In genomic region chr1:215845224-215845902, GRCh38 we compare ENCODE assay signal across 16 cellular contexts.
A peak's percentile ranks its signal among the peaks of the same experiment; 100 is the strongest.
DNase-seq lines count a peak whose midpoint lies in the region; ATAC-seq, FAIRE-seq and TF ChIP-seq lines count a peak whose summit lies in the region.
"Had no signal": no experiment of that assay in that cellular context is flagged by ENCODE, and none has a peak within 500 bp of the region (broad histone marks: within the 10 kb centered on the region; RNA-seq: fewer than 3 reads in every experiment).

No MANE protein-coding gene starts in this region.

- H3K27me3 ChIP-seq in breast epithelium: no peaks in the 10 kb centered on the region
- no peaks in the 10 kb centered on the region for H3K27me3 ChIP-seq in foreskin keratinocyte
- H3K27me3 ChIP-seq: neural progenitor cell had no signal

- H3K36me3 Mint-ChIP-seq in MCF 10A (ENCODE audit: insufficient read depth, unreplicated experiment): no peaks in the 10 kb centered on the region
- H3K36me3 Mint-ChIP-seq: neural progenitor cell; stimulated activated naive B cell treated with anti-CD40 and anti-IgM and Interleukin-4, amounts not matched to agents 10 μg/mL and 1 μg/mL and 100 μg/mL, for 72 hours had no signal

- intact Hi-C loops in MCF 10A (cut with micrococcal nuclease): no loop called here
- intact Hi-C loops in breast epithelium (cut with DNase I; ENCODE audit: low total_unique reads): no loop called here

- no peak for TF ChIP-seq POLR2A in breast epithelium (IDR thresholded peaks at IDR 0.05)

- peaks cover 30% of the 10 kb centered on the region for H3K27me3 Mint-ChIP-seq in MCF 10A (ENCODE audit: insufficient read depth, unreplicated experiment)
- H3K27me3 Mint-ChIP-seq: B cell; stimulated activated naive B cell treated with anti-CD40 and anti-IgM and Interleukin-4, amounts not matched to agents 10 μg/mL and 1 μg/mL and 100 μg/mL, for 72 hours had no signal

- no peak overlapping the region for H3K27ac Mint-ChIP-seq in MCF 10A (ENCODE audit: low read depth, unreplicated experiment)
- H3K27ac Mint-ChIP-seq: B cell; neural progenitor cell; stimulated activated naive B cell treated with anti-CD40 and anti-IgM and Interleukin-4, amounts not matched to agents 10 μg/mL and 1 μg/mL and 100 μg/mL, for 72 hours had no signal

- BruUV-seq in MCF 10A (replicated peaks; lab: Mats Ljungman, UMichigan): no TSS peak

- DNase-seq in MCF 10A (ENCODE audit: unreplicated experiment): peak; percentile 62
- no peak for DNase-seq in breast epithelium (ENCODE audit: low spot score in 2 of 2)
- peak; percentile 8 for DNase-seq in SW480 (ENCODE audit: low spot score)
- DNase-seq in foreskin keratinocyte: peak in 1 of 2 donors; percentile 56
- peak; percentile 57 for DNase-seq in urothelium cell line (ENCODE audit: low spot score)
- DNase-seq in T-helper 9 cell: no peak
- DNase-seq: activated CD4-positive, alpha-beta T cell treated with anti-CD3 and anti-CD28 coated beads, Interleukin-2, amount 50 U/mL, for 48 hours; activated naive CD4-positive, alpha-beta T cell treated with anti-CD3 and anti-CD28 coated beads, Interleukin-2, amount 50 U/mL, for 16 hours; effector CD8-positive, alpha-beta T cell; NCI-H748 treated with DMSO at 0.1 percent for 48 hours; stimulated activated naive B cell treated with anti-CD40 and anti-IgM and Interleukin-4, amounts not matched to agents 10 μg/mL and 1 μg/mL and 100 μg/mL, for 72 hours had no signal

- no peaks in the 10 kb centered on the region for H3K9me3 Mint-ChIP-seq in MCF 10A (ENCODE audit: unreplicated experiment)

- H3K4me1 Mint-ChIP-seq in MCF 10A (ENCODE audit: insufficient read depth, unreplicated experiment): no peaks in the 10 kb centered on the region
- H3K4me1 Mint-ChIP-seq: B cell; neural progenitor cell; stimulated activated naive B cell treated with anti-CD40 and anti-IgM and Interleukin-4, amounts not matched to agents 10 μg/mL and 1 μg/mL and 100 μg/mL, for 72 hours had no signal

- ATAC-seq in foreskin keratinocyte: peak; percentile 84
- no peak for ATAC-seq in HG03175 (IDR thresholded peaks at IDR 0.05; ENCODE audit: unreplicated experiment)
- no peak for ATAC-seq in GM18517 (IDR thresholded peaks at IDR 0.05; ENCODE audit: unreplicated experiment)
- ATAC-seq: stimulated activated naive B cell treated with anti-CD40 and anti-IgM and Interleukin-4, amounts not matched to agents 10 μg/mL and 1 μg/mL and 100 μg/mL, for 72 hours had no signal

- H3K9me3 ChIP-seq in breast epithelium: peaks cover 0 to 5% of the 10 kb centered on the region in 2 donors

- no peak overlapping the region for H3K4me3 Mint-ChIP-seq in MCF 10A (ENCODE audit: unreplicated experiment)
- H3K4me3 Mint-ChIP-seq: B cell; neural progenitor cell; stimulated activated naive B cell treated with anti-CD40 and anti-IgM and Interleukin-4, amounts not matched to agents 10 μg/mL and 1 μg/mL and 100 μg/mL, for 72 hours had no signal

- H3K27ac ChIP-seq in breast epithelium (no peak overlapping the region), foreskin keratinocyte (no peak overlapping the region)
- H3K27ac ChIP-seq: neural progenitor cell had no signal

- CTCF ChIA-PET in MCF 10A (lab: Yijun Ruan, JAX): interaction anchor here (0.5 to 1.0 kb wide), 2 partner anchors 7 to 61 kb away, joined by 3 to 4 read pairs; no protein-coding TSS in a partner anchor

- TF ChIP-seq CTCF in MCF 10A (IDR thresholded peaks at IDR 0.05; ENCODE audit: unreplicated experiment): no peak
- no peak for TF ChIP-seq CTCF in breast epithelium (IDR thresholded peaks at IDR 0.05)
- no peak for TF ChIP-seq CTCF in foreskin keratinocyte (conservative IDR thresholded peaks at IDR 0.05)

- H3K4me1 ChIP-seq in breast epithelium (no peaks in the 10 kb centered on the region), foreskin keratinocyte (no peaks in the 10 kb centered on the region)
- H3K4me1 ChIP-seq: neural progenitor cell had no signal

- POLR2A ChIA-PET in MCF 10A (lab: Yijun Ruan, JAX): no interaction called here

- H3K36me3 ChIP-seq in breast epithelium: no peaks in the 10 kb centered on the region
- H3K36me3 ChIP-seq: neural progenitor cell had no signal

- no peak overlapping the region for H3K4me3 ChIP-seq in breast epithelium
- H3K4me3 ChIP-seq: neural progenitor cell had no signal

- FAIRE-seq in urothelium cell line (lab: Jason Lieb, UNC): no peak
- FAIRE-seq: GM19239 had no signal

Comparison
In these comparisons a context has a peak if more than half of its experiments do, and no peak if none do; other contexts are left out.
1. DNase-seq: peak in MCF 10A (single experiment), SW480 (single experiment) and urothelium cell line (single experiment); none in breast epithelium (0 of 2) and T-helper 9 cell (single experiment).